Comparison of ENCODE assay signal across 26 cellular contexts in genomic region chr14:33618361-33619095, GRCh38.
"Had no signal": no experiment of that assay in that cellular context is flagged by ENCODE, and none has a peak within 500 bp of the region (broad histone marks: within the 10 kb centered on the region; RNA-seq: fewer than 3 reads in every experiment).

No MANE protein-coding gene starts in this region.

- H3K27me3 ChIP-seq: Peyer's patch, SJCRH30 had no signal

- H3K27ac ChIP-seq: Peyer's patch, RWPE1, SJCRH30, VCaP had no signal

- H3K9me3 ChIP-seq: Peyer's patch, SJCRH30 had no signal

- H3K4me3 Mint-ChIP-seq: activated CD4-positive, alpha-beta memory T cell treated with anti-CD3 and anti-CD28 coated beads for 36 hours; activated CD4-positive, alpha-beta T cell treated with anti-CD3 and anti-CD28 coated beads, Interleukin-2, amount 10 ng/mL, durations not matched to agents 7 days and 5 days; activated naive CD4-positive, alpha-beta T cell treated with anti-CD3 and anti-CD28 coated beads for 36 hours; activated naive CD8-positive, alpha-beta T cell; activated T-helper 17 cell treated with anti-CD3 and anti-CD28 coated beads, Interleukin-2, amount 50 U/mL, for 72 hours; T-helper 1 cell treated with Interleukin-12 subunit alpha and Interleukin-12 subunit beta and Interleukin-4 antibody, amounts not matched to agents 30 μg/mL and 1 μg/mL, for 36 hours had no signal

- H3K4me1 ChIP-seq: Peyer's patch had no signal

- H3K9me3 Mint-ChIP-seq: activated CD4-positive, alpha-beta memory T cell treated with anti-CD3 and anti-CD28 coated beads for 36 hours; activated CD4-positive, alpha-beta T cell treated with anti-CD3 and anti-CD28 coated beads, Interleukin-2, amount 10 ng/mL, durations not matched to agents 7 days and 5 days; activated naive CD4-positive, alpha-beta T cell treated with anti-CD3 and anti-CD28 coated beads for 36 hours; activated T-helper 17 cell treated with anti-CD3 and anti-CD28 coated beads, Interleukin-2, amount 50 U/mL, for 72 hours; T-helper 1 cell treated with Interleukin-12 subunit alpha and Interleukin-12 subunit beta and Interleukin-4 antibody, amounts not matched to agents 30 μg/mL and 1 μg/mL, for 36 hours had no signal

- H3K27me3 Mint-ChIP-seq: activated CD4-positive, alpha-beta memory T cell treated with anti-CD3 and anti-CD28 coated beads for 36 hours; activated CD4-positive, alpha-beta T cell treated with anti-CD3 and anti-CD28 coated beads, Interleukin-2, amount 10 ng/mL, durations not matched to agents 7 days and 5 days; activated naive CD8-positive, alpha-beta T cell had no signal

- DNase-seq: activated CD4-positive, alpha-beta memory T cell treated with anti-CD3 and anti-CD28 coated beads for 36 hours; activated CD4-positive, alpha-beta T cell treated with anti-CD3 and anti-CD28 coated beads, Interleukin-2, amount 10 ng/mL, durations not matched to agents 7 days and 5 days; activated CD4-positive, CD25-positive, alpha-beta regulatory T cell; activated CD8-positive, alpha-beta memory T cell treated with anti-CD3 and anti-CD28 coated beads for 24 hours; activated gamma-delta T cell; activated naive CD4-positive, alpha-beta T cell treated with anti-CD3 and anti-CD28 coated beads for 36 hours; activated T-cell treated with anti-CD3 and anti-CD28 coated beads, Interleukin-2, amount 50 U/mL, for 48 hours; caudate nucleus; Karpas-422; MM.1S; NCI-H146; NCI-H187 treated with DMSO at 0.1 percent for 48 hours; NCI-H2107; NCI-H2171 treated with DMSO at 0.1 percent for 48 hours; NCI-H345; NCI-H510A; NCI-H526 treated with DMSO at 0.1 percent for 48 hours; NCI-H82; Peyer's patch; Right ventricle myocardium superior; SJCRH30 had no signal

- H3K36me3 ChIP-seq: Peyer's patch, SJCRH30 had no signal

- H3K36me3 Mint-ChIP-seq: activated CD4-positive, alpha-beta memory T cell treated with anti-CD3 and anti-CD28 coated beads for 36 hours; activated naive CD8-positive, alpha-beta T cell had no signal

- H3K4me1 Mint-ChIP-seq: activated CD4-positive, alpha-beta T cell treated with anti-CD3 and anti-CD28 coated beads, Interleukin-2, amount 10 ng/mL, durations not matched to agents 7 days and 5 days; activated T-helper 17 cell treated with anti-CD3 and anti-CD28 coated beads, Interleukin-2, amount 50 U/mL, for 72 hours had no signal

- H3K4me3 ChIP-seq: Peyer's patch, SJCRH30 had no signal

- H3K27ac Mint-ChIP-seq: activated CD4-positive, alpha-beta memory T cell treated with anti-CD3 and anti-CD28 coated beads for 36 hours; activated CD4-positive, alpha-beta T cell treated with anti-CD3 and anti-CD28 coated beads, Interleukin-2, amount 10 ng/mL, durations not matched to agents 7 days and 5 days; activated naive CD4-positive, alpha-beta T cell treated with anti-CD3 and anti-CD28 coated beads for 36 hours; activated naive CD8-positive, alpha-beta T cell; activated T-helper 17 cell treated with anti-CD3 and anti-CD28 coated beads, Interleukin-2, amount 50 U/mL, for 72 hours; T-helper 1 cell treated with Interleukin-12 subunit alpha and Interleukin-12 subunit beta and Interleukin-4 antibody, amounts not matched to agents 30 μg/mL and 1 μg/mL, for 36 hours had no signal
